29 cellular contexts compared by ENCODE assay signal in genomic region chr5:179572386-179572785, GRCh38.
"Had no signal": no experiment of that assay in that cellular context is flagged by ENCODE, and none has a peak within 500 bp of the region (broad histone marks: within the 10 kb centered on the region; RNA-seq: fewer than 3 reads in every experiment).

No MANE protein-coding gene starts in this region.

- H3K27me3 ChIP-seq: heart left ventricle, neural progenitor cell, ovary, right atrium auricular region, suprapubic skin, tibial artery, upper lobe of right lung had no signal

- H3K4me3 ChIP-seq: heart left ventricle, lower lobe of right lung, neural progenitor cell, ovary, right atrium auricular region, skin epidermis, suprapubic skin, thoracic aorta, tibial artery, upper lobe of right lung had no signal

- H3K9ac ChIP-seq: neural progenitor cell had no signal

- H3K9me3 ChIP-seq: heart left ventricle, lower lobe of right lung, ovary, right atrium auricular region, suprapubic skin, thoracic aorta, tibial artery, upper lobe of right lung had no signal

- H3K4me3 Mint-ChIP-seq: immature natural killer cell; mesothelial cell of epicardium; naive B cell; natural killer cell; nephron progenitor cell; neural progenitor cell; stimulated activated effector memory CD8-positive, alpha-beta T cell treated with anti-CD3 and anti-CD28 coated beads, Interleukin-12 subunit alpha, Interleukin-12 subunit beta, amount 100 ng/mL, for 72 hours; stimulated activated naive CD8-positive, alpha-beta T cell treated with anti-CD3 and anti-CD28 coated beads, Interleukin-15, Interleukin-2, amounts not matched to agents 100 ng/mL and 50 ng/mL, for 24 hours had no signal

- H3K4me1 ChIP-seq: neural progenitor cell, suprapubic skin, tibial artery had no signal

- H3K27me3 Mint-ChIP-seq: naive B cell; progenitor cell of endocrine pancreas; stimulated activated naive CD8-positive, alpha-beta T cell treated with anti-CD3 and anti-CD28 coated beads, Interleukin-15, Interleukin-2, amounts not matched to agents 100 ng/mL and 50 ng/mL, for 24 hours had no signal

- H3K27ac ChIP-seq: lower lobe of right lung, neural progenitor cell, ovary, right atrium auricular region, skin epidermis, suprapubic skin, thoracic aorta, tibial artery, upper lobe of right lung had no signal

- H3K36me3 ChIP-seq: ovary had no signal

- H2AFZ ChIP-seq: neural progenitor cell had no signal

- H3K27ac Mint-ChIP-seq: mesothelial cell of epicardium; natural killer cell; nephron progenitor cell; neural progenitor cell; progenitor cell of endocrine pancreas; stimulated activated effector memory CD8-positive, alpha-beta T cell treated with anti-CD3 and anti-CD28 coated beads, Interleukin-12 subunit alpha, Interleukin-12 subunit beta, amount 100 ng/mL, for 72 hours; stimulated activated naive CD8-positive, alpha-beta T cell treated with anti-CD3 and anti-CD28 coated beads, Interleukin-15, Interleukin-2, amounts not matched to agents 100 ng/mL and 50 ng/mL, for 24 hours had no signal

- H3K9me3 Mint-ChIP-seq: immature natural killer cell; mesothelial cell of epicardium; naive B cell; natural killer cell; nephron progenitor cell; neural progenitor cell; stimulated activated effector memory CD8-positive, alpha-beta T cell treated with anti-CD3 and anti-CD28 coated beads, Interleukin-12 subunit alpha, Interleukin-12 subunit beta, amount 100 ng/mL, for 72 hours; stimulated activated naive CD8-positive, alpha-beta T cell treated with anti-CD3 and anti-CD28 coated beads, Interleukin-15, Interleukin-2, amounts not matched to agents 100 ng/mL and 50 ng/mL, for 24 hours had no signal

- FAIRE-seq: islet of Langerhans, kidney, urothelium cell line had no signal

- DNase-seq: heart left ventricle; hypothalamus; immature natural killer cell; kidney; left ventricle myocardium superior; lower lobe of right lung; mammary epithelial cell; mesenchymal stem cell; naive B cell; natural killer cell; nephron progenitor cell; ovary; stimulated activated CD4-positive, alpha-beta T cell treated with anti-CD3 and anti-CD28 coated beads, Interleukin-4, amount 100 ng/mL, for 24 hours; stimulated activated naive CD4-positive, alpha-beta T cell; tibial artery; trophoblast cell; upper lobe of right lung had no signal

- H3K4me1 Mint-ChIP-seq: immature natural killer cell; mesothelial cell of epicardium; nephron progenitor cell; neural progenitor cell; stimulated activated effector memory CD8-positive, alpha-beta T cell treated with anti-CD3 and anti-CD28 coated beads, Interleukin-12 subunit alpha, Interleukin-12 subunit beta, amount 100 ng/mL, for 72 hours had no signal

- ATAC-seq: left ventricle myocardium superior; lower lobe of right lung; natural killer cell; sciatic nerve; stimulated activated effector memory CD8-positive, alpha-beta T cell treated with anti-CD3 and anti-CD28 coated beads, Interleukin-12 subunit alpha, Interleukin-12 subunit beta, amount 100 ng/mL, for 72 hours; upper lobe of right lung had no signal

- H3K4me2 ChIP-seq: neural progenitor cell had no signal
